22 cellular contexts compared by ENCODE assay signal in the genomic region with DNA sequence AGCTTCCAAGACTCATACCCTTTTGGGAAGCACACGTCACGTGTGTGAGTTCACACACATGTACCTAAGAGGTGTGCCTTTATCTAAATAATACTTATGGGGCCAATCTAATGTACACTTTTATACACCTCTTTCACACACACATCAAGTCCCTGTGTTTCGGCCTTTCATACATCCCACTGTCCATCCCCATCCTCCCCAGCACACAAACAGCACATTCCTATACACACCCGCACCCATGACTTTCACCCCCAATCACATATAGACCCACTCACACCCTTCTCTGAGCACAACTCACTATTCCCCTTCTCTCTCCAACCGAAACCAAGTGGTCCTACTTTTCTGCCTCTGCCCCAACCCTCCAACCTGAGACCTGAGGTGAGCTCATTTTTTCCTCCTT. TPM values are rescaled to one million over a fixed set of nuclear protein-coding genes. Genes with fewer than 3 reads are reported as not detected.
DNase-seq lines count a peak whose midpoint lies in the region; ATAC-seq and TF ChIP-seq lines count a peak whose summit lies in the region.
"Had no signal": no experiment of that assay in that cellular context is flagged by ENCODE, and none has a peak within 500 bp of the region (broad histone marks: within the 10 kb centered on the region; RNA-seq: fewer than 3 reads in every experiment).

No MANE protein-coding gene starts in this region.

- peaks cover 47% of the 10 kb centered on the region for H3K36me3 Mint-ChIP-seq in GM23338 (ENCODE audit: low read depth)
- H3K36me3 Mint-ChIP-seq: naive thymus-derived CD8-positive, alpha-beta T cell had no signal

- H3K27ac ChIP-seq in GM23338 (ENCODE audit: low read depth), result 0 out of 2 replicates have a peak overlapping the region, but pooled peaks have one; percentile 83
- peak overlapping the region; percentile 83 for H3K27ac ChIP-seq in SK-N-MC
- H3K27ac ChIP-seq in osteoblast (ENCODE audit: low read depth, low read length), result no peak overlapping the region
- no peak overlapping the region for H3K27ac ChIP-seq in foreskin keratinocyte
- H3K27ac ChIP-seq: HL-60, tibial nerve had no signal

- no peak overlapping the region for H3K9ac ChIP-seq in SK-N-MC (ENCODE audit: insufficient read length)

- peaks cover 69% of the 10 kb centered on the region for H3K4me1 ChIP-seq in GM23338 (ENCODE audit: insufficient read depth)
- H3K4me1 ChIP-seq in osteoblast (ENCODE audit: insufficient read depth, low read length), result peaks cover 10% of the 10 kb centered on the region
- H3K4me1 ChIP-seq in foreskin keratinocyte, result no peaks in the 10 kb centered on the region

- peaks cover 3% of the 10 kb centered on the region; the same call in 1 of the 3 replicates for H3K9me3 Mint-ChIP-seq in GM23338
- H3K9me3 Mint-ChIP-seq: activated T-helper 2 cell treated with anti-CD3 and anti-CD28 coated beads, Interferon-gamma antibody, Interleukin-2, Interleukin-4, amounts not matched to agents 10 μg/mL and 5 μg/mL and 100 μg/mL, durations not matched to agents 14 hours and 24 hours and 36 hours; naive thymus-derived CD8-positive, alpha-beta T cell had no signal

- H3K27me3 Mint-ChIP-seq in GM23338 (ENCODE audit: insufficient read depth, low read depth, poor library complexity), result peaks cover 24% of the 10 kb centered on the region

- ATAC-seq in GM23338, result no peak
- no peak for ATAC-seq in foreskin keratinocyte
- no peak for ATAC-seq in GM21447 (IDR thresholded peaks at IDR 0.05; ENCODE audit: unreplicated experiment)
- ATAC-seq: naive thymus-derived CD8-positive, alpha-beta T cell; Right ventricle myocardium inferior; stimulated activated naive CD8-positive, alpha-beta T cell treated with anti-CD3 and anti-CD28 coated beads, Interleukin-15, Interleukin-2, amounts not matched to agents 100 U/mL and 50 U/mL, for 24 hours had no signal

- H3K9me3 ChIP-seq in SK-N-MC (ENCODE audit: low read depth, low read length), result no peaks in the 10 kb centered on the region
- peaks cover 4% of the 10 kb centered on the region for H3K9me3 ChIP-seq in iPS-18c (ENCODE audit: control insufficient read depth, insufficient read depth, low read length)
- H3K9me3 ChIP-seq in osteoblast (ENCODE audit: low read depth, low read length), result no peaks in the 10 kb centered on the region
- H3K9me3 ChIP-seq: tibial nerve had no signal

- H3K4me2 ChIP-seq in GM23338, result peak overlapping the region; percentile 99
- no peak overlapping the region for H3K4me2 ChIP-seq in osteoblast (ENCODE audit: insufficient read depth, low read length)

- H3K27me3 ChIP-seq in GM23338 (ENCODE audit: insufficient read depth) (no peaks in the 10 kb centered on the region), osteoblast (ENCODE audit: insufficient read depth, low read length) (peaks cover 4% of the 10 kb centered on the region), foreskin keratinocyte (no peaks in the 10 kb centered on the region)
- H3K27me3 ChIP-seq: tibial nerve had no signal

- DNase-seq in GM23338 (ENCODE audit: low spot score), result no peak
- no peak for DNase-seq in SK-N-MC (ENCODE audit: low read depth, low spot score)
- peak; percentile 62 for DNase-seq in osteoblast (ENCODE audit: insufficient read length, low spot score, missing footprints)
- no peak for DNase-seq in foreskin keratinocyte
- DNase-seq in SKM-1 (lab: John Stamatoyannopoulos, UW; ENCODE audit: unreplicated experiment), result no peak
- DNase-seq: activated CD4-positive, alpha-beta T cell treated with anti-CD3 and anti-CD28 coated beads for 48 hours; AML-193; dermis blood vessel endothelial cell; hippocampal formation; mammary epithelial cell; naive thymus-derived CD8-positive, alpha-beta T cell; NCI-H1694 treated with DMSO at 0.1 percent for 48 hours; stimulated activated CD4-positive, alpha-beta T cell treated with anti-CD3 and anti-CD28 coated beads, Interleukin-4, amount 100 ng/mL, for 1 hour; stimulated activated naive CD8-positive, alpha-beta T cell treated with anti-CD3 and anti-CD28 coated beads, Interleukin-15, Interleukin-2, amounts not matched to agents 100 U/mL and 50 U/mL, for 24 hours had no signal

- H3K4me3 Mint-ChIP-seq in GM23338, result peak overlapping the region; percentile 96

- H3K27ac Mint-ChIP-seq in GM23338, result no peak overlapping the region
- H3K27ac Mint-ChIP-seq: activated T-helper 2 cell treated with anti-CD3 and anti-CD28 coated beads, Interferon-gamma antibody, Interleukin-2, Interleukin-4, amounts not matched to agents 10 μg/mL and 5 μg/mL and 100 μg/mL, durations not matched to agents 14 hours and 24 hours and 36 hours had no signal

- H2AFZ ChIP-seq in GM23338 (no peak overlapping the region), osteoblast (ENCODE audit: low read length) (no peak overlapping the region)

- H3K79me2 ChIP-seq in GM23338 (replicated peaks; ENCODE audit: insufficient read depth), result peaks cover 69% of the 10 kb centered on the region
- H3K79me2 ChIP-seq in osteoblast (ENCODE audit: insufficient read depth, low read length), result no peaks in the 10 kb centered on the region

- no peaks in the 10 kb centered on the region for H3K9me2 ChIP-seq in GM23338 (ENCODE audit: insufficient read depth)

- H3K36me3 ChIP-seq in GM23338 (ENCODE audit: insufficient read depth) (no peaks in the 10 kb centered on the region; the same call in 1 of the 2 replicates), SK-N-MC (ENCODE audit: insufficient read depth, low read length) (peaks cover 46% of the 10 kb centered on the region), osteoblast (ENCODE audit: insufficient read depth, low read length) (no peaks in the 10 kb centered on the region)
- H3K36me3 ChIP-seq: tibial nerve had no signal

- H3F3A ChIP-seq in GM23338 (replicated peaks; ENCODE audit: low read depth), result peaks cover 54% of the 10 kb centered on the region

- TF ChIP-seq CTCF in GM23338 (conservative IDR thresholded peaks at IDR 0.05; ENCODE audit: low read depth in 2 of 2), result no peak
- TF ChIP-seq CTCF in osteoblast (IDR thresholded peaks at IDR 0.05; ENCODE audit: extremely low read depth, low read depth, low read length), result no peak
- no peak for TF ChIP-seq CTCF in foreskin keratinocyte (conservative IDR thresholded peaks at IDR 0.05)

- H4K20me1 ChIP-seq in GM23338 (replicated peaks; ENCODE audit: insufficient read depth) (peaks cover 40% of the 10 kb centered on the region), osteoblast (ENCODE audit: insufficient read depth, low read length) (no peaks in the 10 kb centered on the region)

- H3K4me3 ChIP-seq in GM23338, result peak overlapping the region; percentile 35; the same call in 1 of the 2 replicates
- peak overlapping the region; percentile 49 for H3K4me3 ChIP-seq in SK-N-MC
- H3K4me3 ChIP-seq in iPS-18c (ENCODE audit: insufficient read depth, low read depth, low read length), result peak overlapping the region; percentile 34; the same call in 1 of the 2 replicates
- H3K4me3 ChIP-seq in osteoblast (ENCODE audit: insufficient read depth, low read length), result no peak overlapping the region
- H3K4me3 ChIP-seq: tibial nerve had no signal

- H3K4me1 Mint-ChIP-seq in GM23338, result peaks cover 63% of the 10 kb centered on the region

TF ChIP-seq in GM23338, 12 proteins besides CTCF, POLR2A, EP300 and RAD21 (continues in another document):
- TF ChIP-seq ZNF114 (CRISPR knock-in tag; IDR thresholded peaks at IDR 0.05) (no peak), ZNF331 (CRISPR knock-in tag; IDR thresholded peaks at IDR 0.05; ENCODE audit: low read depth) (no peak)

RNA-seq across cellular contexts. Expression of a gene that starts 3.5 kb away (rescaled TPM):
- total RNA-seq in GM23338 (2014; rRNA removed; shearing (Covaris generic)), result 31.5 and 38.1 TPM in 2 replicates
- polyA plus RNA-seq in GM23338 (2016; fragmentation: Nextera tagmentation; extraction: Ambion mirVana) (18.5 and 19.7 TPM in 2 replicates), foreskin keratinocyte (3.4 TPM in 2 replicates)
- total RNA-seq in osteoblast (0.88 and 1.1 TPM in 2 replicates), foreskin keratinocyte (3.5 and 4.1 TPM in 2 replicates)
- polyA plus RNA-seq: naive thymus-derived CD8-positive, alpha-beta T cell had no signal

RNA-seq across cellular contexts. Expression of a gene that starts 17.8 kb away (rescaled TPM):
- total RNA-seq in GM23338 (2014; rRNA removed; shearing (Covaris generic)), result 21.3 and 30.0 TPM in 2 replicates
- polyA plus RNA-seq in GM23338 (2016; fragmentation: Nextera tagmentation; extraction: Ambion mirVana) (42.7 and 47.3 TPM in 2 replicates), foreskin keratinocyte (82.6 and 82.8 TPM in 2 replicates)
- total RNA-seq in osteoblast (not detected in 2 replicates), foreskin keratinocyte (44.3 and 53.1 TPM in 2 replicates)
- total RNA-seq: cardiac septum, dermis blood vessel endothelial cell, fibroblast of villous mesenchyme, Right ventricle myocardium inferior, tibial nerve had no signal

RNA-seq across cellular contexts. Expression of a gene that starts 24.1 kb away (rescaled TPM):
- total RNA-seq in GM23338 (2014; rRNA removed; shearing (Covaris generic)), result 35.2 and 67.3 TPM in 2 replicates
- 108 and 113 TPM in 2 replicates for polyA plus RNA-seq in GM23338 (2016; fragmentation: Nextera tagmentation; extraction: Ambion mirVana)
- total RNA-seq in osteoblast, result 36.6 and 40.1 TPM in 2 replicates
- 87.0 and 95.0 TPM in 2 replicates for total RNA-seq in foreskin keratinocyte
- 164 and 173 TPM in 2 replicates for polyA plus RNA-seq in foreskin keratinocyte

RNA-seq across cellular contexts. Expression of a gene that starts 25.1 kb away (rescaled TPM):
- total RNA-seq in GM23338 (2014; rRNA removed; shearing (Covaris generic)), result 28.4 and 30.5 TPM in 2 replicates
- polyA plus RNA-seq in GM23338 (2016; fragmentation: Nextera tagmentation; extraction: Ambion mirVana), result 10.0 and 11.2 TPM in 2 replicates
- 10.6 and 13.0 TPM in 2 replicates for total RNA-seq in osteoblast
- total RNA-seq in foreskin keratinocyte, result 32.0 and 33.0 TPM in 2 replicates
- polyA plus RNA-seq in foreskin keratinocyte, result 23.5 and 25.7 TPM in 2 replicates

RNA-seq across cellular contexts. Expression of a gene that starts 35.8 kb away (rescaled TPM):
- 56.3 and 68.9 TPM in 2 replicates for total RNA-seq in GM23338 (2014; rRNA removed; shearing (Covaris generic))
- polyA plus RNA-seq in GM23338 (2016; fragmentation: Nextera tagmentation; extraction: Ambion mirVana) (35.5 and 38.9 TPM in 2 replicates), foreskin keratinocyte (810 and 877 TPM in 2 replicates)
- total RNA-seq in osteoblast (774 and 854 TPM in 2 replicates), foreskin keratinocyte (816 and 822 TPM in 2 replicates)

Comparison
In these comparisons a context has a peak if more than half of its experiments do, and no peak if none do; other contexts are left out.
1. H3K27ac ChIP-seq: peak in GM23338 (single experiment) and SK-N-MC (single experiment); none in osteoblast (single experiment) and foreskin keratinocyte (single experiment).
2. RNA of a gene that starts 17.8 kb away (total RNA-seq): 44.3 to 53.1 TPM in foreskin keratinocyte and 21.3 to 30.0 TPM in GM23338; not detected in osteoblast; every median in the first group is over 10 times any median in the second.